Comparison of ENCODE assay signal across 10 cellular contexts in genomic region chr4:163591614-163592020, GRCh38.
DNase-seq lines count a peak whose midpoint lies in the region; ATAC-seq and TF ChIP-seq lines count a peak whose summit lies in the region.
"Had no signal": no experiment of that assay in that cellular context is flagged by ENCODE, and none has a peak within 500 bp of the region (broad histone marks: within the 10 kb centered on the region; RNA-seq: fewer than 3 reads in every experiment).

No MANE protein-coding gene starts in this region.

- H3K4me3 Mint-ChIP-seq in natural killer cell (no peak overlapping the region), chondrocyte (ENCODE audit: unreplicated experiment) (no peak overlapping the region)
- H3K4me3 Mint-ChIP-seq in natural killer cell treated with Interleukin-12 subunit alpha and Interleukin-12 subunit beta and Interleukin-15 and Interleukin-18, amount 100 ng/mL, for 72 hours, result no peak overlapping the region
- H3K4me3 Mint-ChIP-seq: activated naive CD8-positive, alpha-beta T cell treated with anti-CD3 and anti-CD28 coated beads, Interleukin-2, amount 10 ng/mL, durations not matched to agents 7 days and 5 days had no signal

- H3K9me3 Mint-ChIP-seq in natural killer cell (peaks cover 0 to 2% of the 10 kb centered on the region in 2 donors), chondrocyte (ENCODE audit: low read depth) (peaks cover 3% of the 10 kb centered on the region)
- no peaks in the 10 kb centered on the region for H3K9me3 Mint-ChIP-seq in natural killer cell treated with Interleukin-12 subunit alpha and Interleukin-12 subunit beta and Interleukin-15 and Interleukin-18, amount 100 ng/mL, for 72 hours
- H3K9me3 Mint-ChIP-seq: activated naive CD8-positive, alpha-beta T cell treated with anti-CD3 and anti-CD28 coated beads, Interleukin-2, amount 10 ng/mL, durations not matched to agents 7 days and 5 days had no signal

- no peak for TF ChIP-seq CTCF in natural killer cell (IDR thresholded peaks at IDR 0.05)
- TF ChIP-seq CTCF in chondrocyte (IDR thresholded peaks at IDR 0.05), result no peak

- DNase-seq in natural killer cell (no peak), NOMO-1 treated with DMSO at 0.1 percent for 48 hours (lab: John Stamatoyannopoulos, UW; ENCODE audit: unreplicated experiment) (peak; percentile 96), middle frontal gyrus (ENCODE audit: extremely low spot score, low spot score) (no peak), NCI-H526 (lab: John Stamatoyannopoulos, UW) (no peak), chondrocyte (ENCODE audit: low spot score) (no peak)
- DNase-seq in natural killer cell treated with Interleukin-12 subunit alpha and Interleukin-12 subunit beta and Interleukin-15 and Interleukin-18, amount 100 ng/mL, for 72 hours (ENCODE audit: low spot score), result no peak
- DNase-seq in stimulated activated naive CD4-positive, alpha-beta T cell (lab: John Stamatoyannopoulos, UW), result no peak
- DNase-seq: activated naive CD8-positive, alpha-beta T cell treated with anti-CD3 and anti-CD28 coated beads, Interleukin-2, amount 10 ng/mL, durations not matched to agents 7 days and 5 days; nucleus accumbens had no signal

- ATAC-seq in natural killer cell (peak in 2 of 3 donors; percentile 44 to 56), HG02943 (IDR thresholded peaks at IDR 0.05; ENCODE audit: low read depth, unreplicated experiment) (peak; percentile 81)
- no peak for ATAC-seq in natural killer cell treated with Interleukin-12 subunit alpha and Interleukin-12 subunit beta and Interleukin-15 and Interleukin-18, amount 100 ng/mL, for 72 hours

- H3K4me1 Mint-ChIP-seq in natural killer cell (no peaks in the 10 kb centered on the region), chondrocyte (ENCODE audit: low read depth) (no peaks in the 10 kb centered on the region)
- no peaks in the 10 kb centered on the region for H3K4me1 Mint-ChIP-seq in natural killer cell treated with Interleukin-12 subunit alpha and Interleukin-12 subunit beta and Interleukin-15 and Interleukin-18, amount 100 ng/mL, for 72 hours (ENCODE audit: low read depth in 2 of 2)
- H3K4me1 Mint-ChIP-seq: activated naive CD8-positive, alpha-beta T cell treated with anti-CD3 and anti-CD28 coated beads, Interleukin-2, amount 10 ng/mL, durations not matched to agents 7 days and 5 days had no signal

- intact Hi-C loops in natural killer cell (cut with micrococcal nuclease), result no loop called here

- H3K27ac Mint-ChIP-seq in natural killer cell, result no peak overlapping the region
- no peak overlapping the region for H3K27ac Mint-ChIP-seq in natural killer cell treated with Interleukin-12 subunit alpha and Interleukin-12 subunit beta and Interleukin-15 and Interleukin-18, amount 100 ng/mL, for 72 hours
- no peak overlapping the region for H3K27ac Mint-ChIP-seq in chondrocyte (ENCODE audit: unreplicated experiment)
- H3K27ac Mint-ChIP-seq: activated naive CD8-positive, alpha-beta T cell treated with anti-CD3 and anti-CD28 coated beads, Interleukin-2, amount 10 ng/mL, durations not matched to agents 7 days and 5 days had no signal

- no peaks in the 10 kb centered on the region for H3K36me3 Mint-ChIP-seq in natural killer cell
- H3K36me3 Mint-ChIP-seq in natural killer cell treated with Interleukin-12 subunit alpha and Interleukin-12 subunit beta and Interleukin-15 and Interleukin-18, amount 100 ng/mL, for 72 hours, result no peaks in the 10 kb centered on the region
- no peaks in the 10 kb centered on the region for H3K36me3 Mint-ChIP-seq in chondrocyte (ENCODE audit: low read depth)
- H3K36me3 Mint-ChIP-seq: activated naive CD8-positive, alpha-beta T cell treated with anti-CD3 and anti-CD28 coated beads, Interleukin-2, amount 10 ng/mL, durations not matched to agents 7 days and 5 days had no signal

- H3K27me3 Mint-ChIP-seq in natural killer cell (ENCODE audit: low read depth in 2 of 2), result peaks cover 0 to 2% of the 10 kb centered on the region in 2 donors
- peaks cover 0 to 9% of the 10 kb centered on the region in 2 donors for H3K27me3 Mint-ChIP-seq in natural killer cell treated with Interleukin-12 subunit alpha and Interleukin-12 subunit beta and Interleukin-15 and Interleukin-18, amount 100 ng/mL, for 72 hours
- H3K27me3 Mint-ChIP-seq in chondrocyte (ENCODE audit: low read depth), result no peaks in the 10 kb centered on the region

Comparison
In these comparisons a context has a peak if more than half of its experiments do, and no peak if none do; other contexts are left out.
1. ATAC-seq: peak in natural killer cell (2 of 3) and HG02943 (single experiment); none in natural killer cell treated with Interleukin-12 subunit alpha and Interleukin-12 subunit beta and Interleukin-15 and Interleukin-18, amount 100 ng/mL, for 72 hours (0 of 2).